Comparison of ENCODE assay signal across 23 cellular contexts in genomic region chr2:212392048-212392447, GRCh38.
A peak's percentile ranks its signal among the peaks of the same experiment; 100 is the strongest.
DNase-seq lines count a peak whose midpoint lies in the region; ATAC-seq and TF ChIP-seq lines count a peak whose summit lies in the region.
"Had no signal": no experiment of that assay in that cellular context is flagged by ENCODE, and none has a peak within 500 bp of the region (broad histone marks: within the 10 kb centered on the region; RNA-seq: fewer than 3 reads in every experiment).

No MANE protein-coding gene starts in this region.

- 73% methylated on average over 2 of the region's 2 CpGs for WGBS in mammary epithelial cell (ENCODE audit: low coverage, missing lambda C conversion rate)
- 81% methylated on average over 2 of the region's 2 CpGs for WGBS in hepatocyte (ENCODE audit: low lambda C conversion rate, missing lambda C conversion rate)

- no peaks in the 10 kb centered on the region for H3K79me2 ChIP-seq in mammary epithelial cell (ENCODE audit: insufficient read depth, low read length)
- H3K79me2 ChIP-seq in hepatocyte, result no peaks in the 10 kb centered on the region

- H3K4me1 Mint-ChIP-seq in MCF 10A (ENCODE audit: insufficient read depth, unreplicated experiment), result no peaks in the 10 kb centered on the region

- POLR2A ChIA-PET in MCF 10A (lab: Yijun Ruan, JAX), result no interaction called here

- intact Hi-C loops in mammary epithelial cell (cut with micrococcal nuclease), result no loop called here
- intact Hi-C loops in MCF 10A (cut with micrococcal nuclease), result no loop called here
- intact Hi-C loops in upper lobe of right lung (cut with DNase I), result no loop called here

- no peak for TF ChIP-seq CTCF in mammary epithelial cell (conservative IDR thresholded peaks at IDR 0.05 in 1 of 2, IDR thresholded peaks at IDR 0.05 in 1 of 2; ENCODE audit: extremely low read depth in 1 of 2, insufficient read depth in 1 of 2, low read depth in 1 of 2, low read length in 2 of 2)
- no peak for TF ChIP-seq CTCF in MCF 10A (IDR thresholded peaks at IDR 0.05; ENCODE audit: unreplicated experiment)
- TF ChIP-seq CTCF in coronary artery (IDR thresholded peaks at IDR 0.05), result no peak
- no peak for TF ChIP-seq CTCF in upper lobe of right lung (IDR thresholded peaks at IDR 0.05)
- TF ChIP-seq CTCF in hepatocyte (IDR thresholded peaks at IDR 0.05; ENCODE audit: poor library complexity), result no peak

- no peak overlapping the region for H3K4me3 ChIP-seq in mammary epithelial cell (replicated peaks in 1 of 3; ENCODE audit: insufficient read depth in 1 of 3, low read depth in 2 of 3, low read length in 3 of 3)
- no peak overlapping the region for H3K4me3 ChIP-seq in coronary artery
- no peak overlapping the region for H3K4me3 ChIP-seq in upper lobe of right lung
- no peak overlapping the region for H3K4me3 ChIP-seq in hepatocyte
- H3K4me3 ChIP-seq: left lung, psoas muscle, SJSA1 had no signal

- H3K36me3 ChIP-seq in mammary epithelial cell (ENCODE audit: insufficient read depth, low read length) (no peaks in the 10 kb centered on the region), upper lobe of right lung (no peaks in the 10 kb centered on the region), hepatocyte (replicated peaks; ENCODE audit: insufficient read depth, low read depth) (no peaks in the 10 kb centered on the region)
- H3K36me3 ChIP-seq: left lung, SJSA1 had no signal

- ATAC-seq in upper lobe of right lung (no peak), GM21786 (IDR thresholded peaks at IDR 0.05; ENCODE audit: unreplicated experiment) (no peak)
- ATAC-seq: left lung, psoas muscle, WTC11 had no signal

- CTCF ChIA-PET in mammary epithelial cell (lab: Charles Lee; ENCODE audit: low non-redundant PET) (no interaction called here), MCF 10A (lab: Yijun Ruan, JAX) (no interaction called here)

- no peaks in the 10 kb centered on the region for H4K20me1 ChIP-seq in mammary epithelial cell (ENCODE audit: insufficient read depth, low read length)
- no peaks in the 10 kb centered on the region for H4K20me1 ChIP-seq in hepatocyte (ENCODE audit: insufficient read depth, poor library complexity, severe bottlenecking)

- peaks cover 34% of the 10 kb centered on the region for H3K27me3 Mint-ChIP-seq in MCF 10A (ENCODE audit: insufficient read depth, unreplicated experiment)
- H3K27me3 Mint-ChIP-seq: activated CD4-positive, alpha-beta memory T cell treated with anti-CD3 and anti-CD28 coated beads for 36 hours had no signal

- dilution Hi-C loops in mammary epithelial cell (cut with HindIII; ENCODE audit: low sequenced_read_pairs), result no loop called here

- H3K27ac ChIP-seq in mammary epithelial cell (ENCODE audit: insufficient read depth, low read depth, low read length) (no peak overlapping the region), coronary artery (no peak overlapping the region), upper lobe of right lung (no peak overlapping the region), hepatocyte (no peak overlapping the region)
- H3K27ac ChIP-seq: 22Rv1, C4-2B, left lung, psoas muscle, SJSA1 had no signal

- no peak overlapping the region for H3K9ac ChIP-seq in mammary epithelial cell (ENCODE audit: insufficient read depth, low read length)

- no peaks in the 10 kb centered on the region for H3K36me3 Mint-ChIP-seq in MCF 10A (ENCODE audit: insufficient read depth, unreplicated experiment)
- H3K36me3 Mint-ChIP-seq: activated CD4-positive, alpha-beta memory T cell treated with anti-CD3 and anti-CD28 coated beads for 36 hours; WTC11 had no signal

- H3K9me3 ChIP-seq in mammary epithelial cell (replicated peaks; ENCODE audit: insufficient read depth, low read length) (no peaks in the 10 kb centered on the region), upper lobe of right lung (no peaks in the 10 kb centered on the region), hepatocyte (ENCODE audit: low read depth) (no peaks in the 10 kb centered on the region)
- H3K9me3 ChIP-seq: left lung, psoas muscle, SJSA1 had no signal

- no peaks in the 10 kb centered on the region for H3K27me3 ChIP-seq in mammary epithelial cell (ENCODE audit: insufficient read depth, low read length)
- no peaks in the 10 kb centered on the region for H3K27me3 ChIP-seq in upper lobe of right lung
- H3K27me3 ChIP-seq in hepatocyte, result no peaks in the 10 kb centered on the region
- H3K27me3 ChIP-seq: left lung, SJSA1 had no signal

- no peaks in the 10 kb centered on the region for H3K9me2 ChIP-seq in hepatocyte (replicated peaks; ENCODE audit: insufficient read depth)

- no peak overlapping the region for H3K4me2 ChIP-seq in mammary epithelial cell (ENCODE audit: insufficient read depth, low read depth, low read length)
- H3K4me2 ChIP-seq in hepatocyte, result no peak overlapping the region

- BruUV-seq in mammary epithelial cell (replicated peaks; lab: Mats Ljungman, UMichigan), result no TSS peak
- no TSS peak for BruUV-seq in MCF 10A (replicated peaks; lab: Mats Ljungman, UMichigan)

- H3K4me3 Mint-ChIP-seq in MCF 10A (ENCODE audit: unreplicated experiment), result no peak overlapping the region
- H3K4me3 Mint-ChIP-seq: activated CD4-positive, alpha-beta memory T cell treated with anti-CD3 and anti-CD28 coated beads for 36 hours; WTC11 had no signal

- no peaks in the 10 kb centered on the region for H3K9me3 Mint-ChIP-seq in MCF 10A (ENCODE audit: unreplicated experiment)
- H3K9me3 Mint-ChIP-seq: activated CD4-positive, alpha-beta memory T cell treated with anti-CD3 and anti-CD28 coated beads for 36 hours; WTC11 had no signal

- DNase-seq in mammary epithelial cell (peak; percentile 48), MCF 10A (ENCODE audit: unreplicated experiment) (no peak), RPMI7951 (ENCODE audit: low read depth) (peak; percentile 1), fibroblast of gingiva (ENCODE audit: low read depth) (peak; percentile 47), coronary artery (ENCODE audit: low spot score) (no peak), upper lobe of right lung (no peak), hepatocyte (ENCODE audit: low spot score) (no peak)
- DNase-seq: activated CD4-positive, alpha-beta memory T cell treated with anti-CD3 and anti-CD28 coated beads for 36 hours; activated gamma-delta T cell treated with Interleukin-2 at 50 U/mL for 16 hours; activated T-cell treated with anti-CD3 and anti-CD28 coated beads for 4 hours; aorta; DMS 273 treated with DMSO at 0.1 percent for 48 hours; Karpas-422; left lung; NCI-H1105; NCI-H2171; NCI-H748 treated with DMSO at 0.1 percent for 48 hours; psoas muscle had no signal

- H2AFZ ChIP-seq in mammary epithelial cell (ENCODE audit: low read depth, low read length) (no peak overlapping the region), hepatocyte (no peak overlapping the region)

- no peak overlapping the region for H3K27ac Mint-ChIP-seq in MCF 10A (ENCODE audit: low read depth, unreplicated experiment)
- H3K27ac Mint-ChIP-seq: activated CD4-positive, alpha-beta memory T cell treated with anti-CD3 and anti-CD28 coated beads for 36 hours; WTC11 had no signal

- H3K4me1 ChIP-seq in mammary epithelial cell (ENCODE audit: insufficient read depth, low read length) (no peaks in the 10 kb centered on the region), upper lobe of right lung (no peaks in the 10 kb centered on the region), hepatocyte (ENCODE audit: insufficient read depth) (no peaks in the 10 kb centered on the region)
- H3K4me1 ChIP-seq: left lung, psoas muscle, SJSA1 had no signal

- in situ Hi-C loops in mammary epithelial cell (cut with MboI; ENCODE audit: low sequenced_read_pairs in 2 of 2), result no loop called here

Comparison
In these comparisons a context has a peak if more than half of its experiments do, and no peak if none do; other contexts are left out.
1. DNase-seq: peak in mammary epithelial cell (single experiment), RPMI7951 (single experiment) and fibroblast of gingiva (single experiment); none in MCF 10A (single experiment), coronary artery (single experiment), upper lobe of right lung (single experiment) and hepatocyte (single experiment).